Comparison of ENCODE assay signal across 1 cellular context in the genomic region with DNA sequence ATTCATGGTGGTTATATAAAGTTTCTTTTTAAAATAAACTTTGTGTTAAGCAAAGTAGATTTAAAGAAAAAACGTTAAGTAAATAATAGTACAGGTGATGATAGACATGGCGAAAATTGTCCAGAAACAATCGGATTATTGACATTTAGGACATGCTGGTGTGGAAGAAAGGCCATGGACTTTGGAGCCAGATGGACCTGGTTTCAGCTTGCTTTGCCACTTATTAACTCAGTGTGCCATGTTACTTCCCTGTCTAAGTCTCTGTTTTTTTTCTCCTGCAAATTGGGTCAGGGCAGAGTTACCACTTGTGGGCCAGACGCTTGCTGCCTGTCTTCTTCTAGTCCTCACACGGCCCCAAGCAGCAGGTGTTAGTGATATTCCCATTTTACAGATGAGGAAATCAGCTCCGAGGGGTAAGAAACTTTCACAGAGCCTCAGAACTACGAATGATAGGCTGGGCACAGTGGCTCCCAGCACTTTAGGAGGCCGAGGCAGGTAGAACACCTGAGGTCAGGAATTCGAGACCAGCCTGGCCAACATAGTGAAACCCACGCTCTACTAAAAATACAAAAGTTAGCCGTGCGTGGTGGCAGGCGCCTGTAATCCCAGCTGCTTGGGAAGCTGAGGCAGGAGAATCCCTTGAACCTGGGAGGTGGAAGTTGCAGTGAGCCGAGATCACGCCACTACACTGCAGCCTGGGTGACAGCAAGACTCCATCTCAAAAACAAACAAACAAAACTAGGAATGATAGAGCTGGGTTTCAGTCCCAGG.
TF ChIP-seq lines count a peak whose summit lies in the region.

No MANE protein-coding gene starts in this region.

TF ChIP-seq in HepG2, 621 proteins besides CTCF, POLR2A, EP300 and RAD21 (continued from another document and continues in another):
- TF ChIP-seq MED1 (CRISPR knock-in tag; IDR thresholded peaks at IDR 0.05) (peak; percentile 96), KDM5A (IDR thresholded peaks at IDR 0.05; ENCODE audit: borderline replicate concordance, low read length) (peak; percentile 64; the same call in 1 of the 2 replicates), ZBTB8A (CRISPR knock-in tag; IDR thresholded peaks at IDR 0.05; ENCODE audit: borderline replicate concordance, low read depth) (no peak), ZSCAN31 (CRISPR knock-in tag; IDR thresholded peaks at IDR 0.05; ENCODE audit: low read depth) (peak; percentile 84), ZNF124 (CRISPR knock-in tag; IDR thresholded peaks at IDR 0.05) (peak; percentile 91; the same call in 1 of the 2 replicates), ZFP41 (CRISPR knock-in tag; IDR thresholded peaks at IDR 0.05; ENCODE audit: borderline replicate concordance) (peak; percentile 78), ZNF503 (CRISPR knock-in tag; IDR thresholded peaks at IDR 0.05) (peak; percentile 91), GATAD2A (CRISPR knock-in tag; IDR thresholded peaks at IDR 0.05) (peak; percentile 97), HOMEZ (CRISPR knock-in tag; IDR thresholded peaks at IDR 0.05; ENCODE audit: low read depth) (peak; percentile 98), DNMT1 (CRISPR knock-in tag; IDR thresholded peaks at IDR 0.05) (no peak; the same call in 1 of the 2 replicates), MXI1 (IDR thresholded peaks at IDR 0.05; ENCODE audit: borderline replicate concordance, low read depth, low read length) (peak; percentile 80; the same call in 2 of the 3 replicates), ZFP37 (CRISPR knock-in tag; IDR thresholded peaks at IDR 0.05; ENCODE audit: borderline replicate concordance) (no peak), ZNF569 (CRISPR knock-in tag; IDR thresholded peaks at IDR 0.05; ENCODE audit: borderline replicate concordance) (no peak), YY1 (IDR thresholded peaks at IDR 0.05; ENCODE audit: insufficient read depth, insufficient replicate concordance, low read depth, low read length) (peak; percentile 71), TP53 (CRISPR knock-in tag; conservative IDR thresholded peaks at IDR 0.05) (no peak; the same call in 1 of the 2 replicates), ZNF891 (CRISPR knock-in tag; IDR thresholded peaks at IDR 0.05) (peak; percentile 86; the same call in 1 of the 2 replicates), THAP11 (CRISPR knock-in tag; IDR thresholded peaks at IDR 0.05) (peak; percentile 78), IRF1 (CRISPR knock-in tag; IDR thresholded peaks at IDR 0.05; ENCODE audit: low read depth) (no peak), MEF2D (CRISPR knock-in tag; IDR thresholded peaks at IDR 0.05) (peak; percentile 90), POGZ (CRISPR knock-in tag; IDR thresholded peaks at IDR 0.05) (peak; percentile 88), ZNF598 (CRISPR knock-in tag; IDR thresholded peaks at IDR 0.05; ENCODE audit: borderline replicate concordance) (peak; percentile 96; the same call in 1 of the 2 replicates), ZNF607 (CRISPR knock-in tag; IDR thresholded peaks at IDR 0.05; ENCODE audit: borderline replicate concordance) (peak; percentile 96; the same call in 1 of the 2 replicates), ZNF678 (CRISPR knock-in tag; IDR thresholded peaks at IDR 0.05) (peak; percentile 39; the same call in 1 of the 2 replicates), ZNF18 (CRISPR knock-in tag; IDR thresholded peaks at IDR 0.05; ENCODE audit: insufficient replicate concordance) (no peak), ZNF30 (CRISPR knock-in tag; IDR thresholded peaks at IDR 0.05) (no peak), GATA4 (IDR thresholded peaks at IDR 0.05; ENCODE audit: borderline replicate concordance, low read depth) (peak; percentile 89; the same call in 1 of the 2 replicates), ETV6 (CRISPR knock-in tag; conservative IDR thresholded peaks at IDR 0.05) (no peak), MIER3 (CRISPR knock-in tag; IDR thresholded peaks at IDR 0.05; ENCODE audit: borderline replicate concordance) (peak; percentile 97), FOXA3 (CRISPR knock-in tag; IDR thresholded peaks at IDR 0.05) (peak; percentile 96), KAT7 (CRISPR knock-in tag; IDR thresholded peaks at IDR 0.05; ENCODE audit: borderline replicate concordance) (peak; percentile 85; the same call in 1 of the 2 replicates)
- TF ChIP-seq, protein P1, sequence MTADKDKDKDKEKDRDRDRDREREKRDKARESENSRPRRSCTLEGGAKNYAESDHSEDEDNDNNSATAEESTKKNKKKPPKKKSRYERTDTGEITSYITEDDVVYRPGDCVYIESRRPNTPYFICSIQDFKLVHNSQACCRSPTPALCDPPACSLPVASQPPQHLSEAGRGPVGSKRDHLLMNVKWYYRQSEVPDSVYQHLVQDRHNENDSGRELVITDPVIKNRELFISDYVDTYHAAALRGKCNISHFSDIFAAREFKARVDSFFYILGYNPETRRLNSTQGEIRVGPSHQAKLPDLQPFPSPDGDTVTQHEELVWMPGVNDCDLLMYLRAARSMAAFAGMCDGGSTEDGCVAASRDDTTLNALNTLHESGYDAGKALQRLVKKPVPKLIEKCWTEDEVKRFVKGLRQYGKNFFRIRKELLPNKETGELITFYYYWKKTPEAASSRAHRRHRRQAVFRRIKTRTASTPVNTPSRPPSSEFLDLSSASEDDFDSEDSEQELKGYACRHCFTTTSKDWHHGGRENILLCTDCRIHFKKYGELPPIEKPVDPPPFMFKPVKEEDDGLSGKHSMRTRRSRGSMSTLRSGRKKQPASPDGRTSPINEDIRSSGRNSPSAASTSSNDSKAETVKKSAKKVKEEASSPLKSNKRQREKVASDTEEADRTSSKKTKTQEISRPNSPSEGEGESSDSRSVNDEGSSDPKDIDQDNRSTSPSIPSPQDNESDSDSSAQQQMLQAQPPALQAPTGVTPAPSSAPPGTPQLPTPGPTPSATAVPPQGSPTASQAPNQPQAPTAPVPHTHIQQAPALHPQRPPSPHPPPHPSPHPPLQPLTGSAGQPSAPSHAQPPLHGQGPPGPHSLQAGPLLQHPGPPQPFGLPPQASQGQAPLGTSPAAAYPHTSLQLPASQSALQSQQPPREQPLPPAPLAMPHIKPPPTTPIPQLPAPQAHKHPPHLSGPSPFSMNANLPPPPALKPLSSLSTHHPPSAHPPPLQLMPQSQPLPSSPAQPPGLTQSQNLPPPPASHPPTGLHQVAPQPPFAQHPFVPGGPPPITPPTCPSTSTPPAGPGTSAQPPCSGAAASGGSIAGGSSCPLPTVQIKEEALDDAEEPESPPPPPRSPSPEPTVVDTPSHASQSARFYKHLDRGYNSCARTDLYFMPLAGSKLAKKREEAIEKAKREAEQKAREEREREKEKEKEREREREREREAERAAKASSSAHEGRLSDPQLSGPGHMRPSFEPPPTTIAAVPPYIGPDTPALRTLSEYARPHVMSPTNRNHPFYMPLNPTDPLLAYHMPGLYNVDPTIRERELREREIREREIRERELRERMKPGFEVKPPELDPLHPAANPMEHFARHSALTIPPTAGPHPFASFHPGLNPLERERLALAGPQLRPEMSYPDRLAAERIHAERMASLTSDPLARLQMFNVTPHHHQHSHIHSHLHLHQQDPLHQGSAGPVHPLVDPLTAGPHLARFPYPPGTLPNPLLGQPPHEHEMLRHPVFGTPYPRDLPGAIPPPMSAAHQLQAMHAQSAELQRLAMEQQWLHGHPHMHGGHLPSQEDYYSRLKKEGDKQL (CRISPR knock-in tag; IDR thresholded peaks at IDR 0.05; ENCODE audit: low read depth) = peak; percentile 91
- TF ChIP-seq, protein P2, sequence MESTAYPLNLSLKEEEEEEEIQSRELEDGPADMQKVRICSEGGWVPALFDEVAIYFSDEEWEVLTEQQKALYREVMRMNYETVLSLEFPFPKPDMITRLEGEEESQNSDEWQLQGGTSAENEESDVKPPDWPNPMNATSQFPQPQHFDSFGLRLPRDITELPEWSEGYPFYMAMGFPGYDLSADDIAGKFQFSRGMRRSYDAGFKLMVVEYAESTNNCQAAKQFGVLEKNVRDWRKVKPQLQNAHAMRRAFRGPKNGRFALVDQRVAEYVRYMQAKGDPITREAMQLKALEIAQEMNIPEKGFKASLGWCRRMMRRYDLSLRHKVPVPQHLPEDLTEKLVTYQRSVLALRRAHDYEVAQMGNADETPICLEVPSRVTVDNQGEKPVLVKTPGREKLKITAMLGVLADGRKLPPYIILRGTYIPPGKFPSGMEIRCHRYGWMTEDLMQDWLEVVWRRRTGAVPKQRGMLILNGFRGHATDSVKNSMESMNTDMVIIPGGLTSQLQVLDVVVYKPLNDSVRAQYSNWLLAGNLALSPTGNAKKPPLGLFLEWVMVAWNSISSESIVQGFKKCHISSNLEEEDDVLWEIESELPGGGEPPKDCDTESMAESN (CRISPR knock-in tag; conservative IDR thresholded peaks at IDR 0.05) = peak; percentile 64
- TF ChIP-seq, protein P3, sequence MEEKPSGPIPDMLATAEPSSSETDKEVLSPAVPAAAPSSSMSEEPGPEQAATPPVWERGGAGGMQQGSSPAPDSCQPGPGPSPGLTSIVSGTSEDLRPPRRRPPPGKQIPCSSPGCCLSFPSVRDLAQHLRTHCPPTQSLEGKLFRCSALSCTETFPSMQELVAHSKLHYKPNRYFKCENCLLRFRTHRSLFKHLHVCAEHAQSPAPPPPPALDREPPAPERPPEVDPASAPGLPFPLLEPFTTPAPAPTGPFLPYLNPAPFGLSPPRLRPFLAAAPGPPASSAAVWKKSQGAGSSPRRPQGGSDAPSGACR (CRISPR knock-in tag; IDR thresholded peaks at IDR 0.05) = peak; percentile 91; the same call in 1 of the 2 replicates
- TF ChIP-seq, protein P4, sequence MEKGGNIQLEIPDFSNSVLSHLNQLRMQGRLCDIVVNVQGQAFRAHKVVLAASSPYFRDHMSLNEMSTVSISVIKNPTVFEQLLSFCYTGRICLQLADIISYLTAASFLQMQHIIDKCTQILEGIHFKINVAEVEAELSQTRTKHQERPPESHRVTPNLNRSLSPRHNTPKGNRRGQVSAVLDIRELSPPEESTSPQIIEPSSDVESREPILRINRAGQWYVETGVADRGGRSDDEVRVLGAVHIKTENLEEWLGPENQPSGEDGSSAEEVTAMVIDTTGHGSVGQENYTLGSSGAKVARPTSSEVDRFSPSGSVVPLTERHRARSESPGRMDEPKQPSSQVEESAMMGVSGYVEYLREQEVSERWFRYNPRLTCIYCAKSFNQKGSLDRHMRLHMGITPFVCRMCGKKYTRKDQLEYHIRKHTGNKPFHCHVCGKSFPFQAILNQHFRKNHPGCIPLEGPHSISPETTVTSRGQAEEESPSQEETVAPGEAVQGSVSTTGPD (CRISPR knock-in tag; IDR thresholded peaks at IDR 0.05) = peak; percentile 46
- TF ChIP-seq, protein P5, sequence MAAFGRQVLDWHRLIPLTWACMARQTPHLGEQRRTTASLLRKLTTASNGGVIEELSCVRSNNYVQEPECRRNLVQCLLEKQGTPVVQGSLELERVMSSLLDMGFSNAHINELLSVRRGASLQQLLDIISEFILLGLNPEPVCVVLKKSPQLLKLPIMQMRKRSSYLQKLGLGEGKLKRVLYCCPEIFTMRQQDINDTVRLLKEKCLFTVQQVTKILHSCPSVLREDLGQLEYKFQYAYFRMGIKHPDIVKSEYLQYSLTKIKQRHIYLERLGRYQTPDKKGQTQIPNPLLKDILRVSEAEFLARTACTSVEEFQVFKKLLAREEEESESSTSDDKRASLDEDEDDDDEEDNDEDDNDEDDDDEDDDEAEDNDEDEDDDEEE (CRISPR knock-in tag; IDR thresholded peaks at IDR 0.05) = no peak
